Comparison of ENCODE assay signal across 20 cellular contexts in the genomic region with DNA sequence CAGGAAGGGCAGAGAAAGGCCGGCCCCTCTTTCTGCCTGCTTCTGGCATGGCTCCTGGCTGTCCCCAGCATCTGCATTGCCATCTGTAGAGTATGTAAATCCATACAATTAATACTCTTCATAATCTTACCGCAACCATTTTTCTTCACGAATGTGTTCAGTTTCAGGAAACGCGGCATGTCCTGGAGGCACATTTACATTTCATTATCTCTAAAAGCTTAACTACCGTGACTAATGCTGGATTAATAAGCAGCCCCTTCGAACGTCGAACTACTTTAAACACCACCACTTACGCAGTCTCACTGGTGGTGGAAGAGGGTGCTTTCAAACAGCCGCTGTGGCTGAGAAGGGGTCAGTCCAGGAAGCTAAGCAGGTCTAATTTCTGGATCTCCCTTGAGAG.
DNase-seq lines count a peak whose midpoint lies in the region; TF ChIP-seq lines count a peak whose summit lies in the region.
"Had no signal": no experiment of that assay in that cellular context is flagged by ENCODE, and none has a peak within 500 bp of the region (broad histone marks: within the 10 kb centered on the region; RNA-seq: fewer than 3 reads in every experiment).

No MANE protein-coding gene starts in this region.

- peak overlapping the region in 9 of 11 experiments; percentile 61 to 90 (median 86); a peak in 17 of 22 replicates for H3K4me2 ChIP-seq in BLaER1 treated with 17β-estradiol and CSF1 and Interleukin-3, amounts not matched to agents 10 nM and 100 nM
- H3K4me2 ChIP-seq: PC-9 had no signal

- no peaks in the 10 kb centered on the region for H3K36me3 ChIP-seq in BE2C
- H3K36me3 ChIP-seq in BLaER1 treated with 17β-estradiol and CSF1 and Interleukin-3, amounts not matched to agents 10 nM and 100 nM, result no peaks in the 10 kb centered on the region
- no peaks in the 10 kb centered on the region for H3K36me3 ChIP-seq in SJCRH30
- H3K36me3 ChIP-seq: SJSA1 had no signal

- TF ChIP-seq CTCF in BE2C (IDR thresholded peaks at IDR 0.05; ENCODE audit: low read depth, low read length), result no peak
- TF ChIP-seq CTCF in glutamatergic neuron (IDR thresholded peaks at IDR 0.05; ENCODE audit: partially characterized antibody, unreplicated experiment), result no peak

- H3K4me3 Mint-ChIP-seq in glutamatergic neuron (ENCODE audit: unreplicated experiment), result no peak overlapping the region
- H3K4me3 Mint-ChIP-seq: CD4-positive, alpha-beta memory T cell; HFFc6 had no signal

- H3K4me1 ChIP-seq in BE2C, result peaks cover 30% of the 10 kb centered on the region
- H3K4me1 ChIP-seq in BLaER1 treated with 17β-estradiol and CSF1 and Interleukin-3, amounts not matched to agents 10 nM and 100 nM, result peaks cover 23 to 86% (median 67%) of the 10 kb centered on the region in 10 experiments
- peaks cover 61% of the 10 kb centered on the region for H3K4me1 ChIP-seq in SJCRH30
- H3K4me1 ChIP-seq: SJSA1 had no signal

- H3K27me3 Mint-ChIP-seq in glutamatergic neuron (ENCODE audit: unreplicated experiment), result peaks cover 4% of the 10 kb centered on the region

- peaks cover 21% of the 10 kb centered on the region for H3K4me1 Mint-ChIP-seq in glutamatergic neuron (ENCODE audit: low read depth, unreplicated experiment)
- H3K4me1 Mint-ChIP-seq: CD4-positive, alpha-beta memory T cell had no signal

- DNase-seq in BE2C (peak; percentile 34), NCI-H524 treated with DMSO at 0.1 percent for 48 hours (lab: John Stamatoyannopoulos, UW) (peak; percentile 92), SJCRH30 (peak; percentile 75 to 90), COR-L47 (lab: John Stamatoyannopoulos, UW) (no peak), glutamatergic neuron (no peak), CD1c-positive myeloid dendritic cell (ENCODE audit: extremely low spot score) (no peak), DMS53 (lab: John Stamatoyannopoulos, UW) (no peak)
- DNase-seq: Calu3; CD4-positive, alpha-beta memory T cell; DMS79 treated with DMSO at 0.1 percent for 48 hours; HFFc6; KG1; NCI-H1436 treated with DMSO at 0.1 percent for 48 hours; NCI-H2107; NCI-H226; NCI-H748 treated with DMSO at 0.1 percent for 48 hours; PC-9 had no signal

- H3K27me3 ChIP-seq in BE2C (no peaks in the 10 kb centered on the region), SJCRH30 (no peaks in the 10 kb centered on the region)
- H3K27me3 ChIP-seq in BLaER1 treated with 17β-estradiol and CSF1 and Interleukin-3, amounts not matched to agents 10 nM and 100 nM, result no peaks in the 10 kb centered on the region

- H3K9ac ChIP-seq in BLaER1 treated with 17β-estradiol and CSF1 and Interleukin-3, amounts not matched to agents 10 nM and 100 nM, result 0 out of 22 replicates have a peak overlapping the region, but pooled peaks of 1 of the 11 experiments have one; percentile 32

- H3K9me3 ChIP-seq in BE2C (no peaks in the 10 kb centered on the region), SJCRH30 (replicated peaks) (no peaks in the 10 kb centered on the region)
- H3K9me3 ChIP-seq in BLaER1 treated with 17β-estradiol and CSF1 and Interleukin-3, amounts not matched to agents 10 nM and 100 nM (replicated peaks in 1 of 11), result no peaks in the 10 kb centered on the region
- H3K9me3 ChIP-seq: SJSA1 had no signal

- H3K27ac ChIP-seq in BLaER1 treated with 17β-estradiol and CSF1 and Interleukin-3, amounts not matched to agents 10 nM and 100 nM, result no peak overlapping the region
- H3K27ac ChIP-seq in SJCRH30, result peak overlapping the region; percentile 77
- H3K27ac ChIP-seq: PC-9, RWPE1, SJSA1 had no signal

- peaks cover 2% of the 10 kb centered on the region for H3K9me3 Mint-ChIP-seq in glutamatergic neuron (ENCODE audit: unreplicated experiment)
- H3K9me3 Mint-ChIP-seq: CD4-positive, alpha-beta memory T cell; HFFc6 had no signal

- H3K4me3 ChIP-seq in BE2C (ENCODE audit: low read depth, low read length) (no peak overlapping the region), SJCRH30 (no peak overlapping the region)
- H3K4me3 ChIP-seq in BLaER1 treated with 17β-estradiol and CSF1 and Interleukin-3, amounts not matched to agents 10 nM and 100 nM, result no peak overlapping the region
- H3K4me3 ChIP-seq: PC-9, SJSA1 had no signal

- H3K27ac Mint-ChIP-seq in glutamatergic neuron (ENCODE audit: unreplicated experiment), result no peak overlapping the region
- H3K27ac Mint-ChIP-seq: CD4-positive, alpha-beta memory T cell; HFFc6 had no signal

- H3K36me3 Mint-ChIP-seq in glutamatergic neuron (ENCODE audit: unreplicated experiment), result no peaks in the 10 kb centered on the region
- H3K36me3 Mint-ChIP-seq: CD4-positive, alpha-beta memory T cell had no signal

- H4K20me1 ChIP-seq in BLaER1 treated with 17β-estradiol and CSF1 and Interleukin-3, amounts not matched to agents 10 nM and 100 nM, result no peaks in the 10 kb centered on the region

Comparison
In these comparisons a context has a peak if more than half of its experiments do, and no peak if none do; other contexts are left out.
1. DNase-seq: peak in BE2C (single experiment), NCI-H524 treated with DMSO at 0.1 percent for 48 hours (single experiment) and SJCRH30 (2 of 2); none in COR-L47 (single experiment), glutamatergic neuron (single experiment), CD1c-positive myeloid dendritic cell (single experiment) and DMS53 (single experiment).